1 cellular context compared by ENCODE assay signal in the genomic region with DNA sequence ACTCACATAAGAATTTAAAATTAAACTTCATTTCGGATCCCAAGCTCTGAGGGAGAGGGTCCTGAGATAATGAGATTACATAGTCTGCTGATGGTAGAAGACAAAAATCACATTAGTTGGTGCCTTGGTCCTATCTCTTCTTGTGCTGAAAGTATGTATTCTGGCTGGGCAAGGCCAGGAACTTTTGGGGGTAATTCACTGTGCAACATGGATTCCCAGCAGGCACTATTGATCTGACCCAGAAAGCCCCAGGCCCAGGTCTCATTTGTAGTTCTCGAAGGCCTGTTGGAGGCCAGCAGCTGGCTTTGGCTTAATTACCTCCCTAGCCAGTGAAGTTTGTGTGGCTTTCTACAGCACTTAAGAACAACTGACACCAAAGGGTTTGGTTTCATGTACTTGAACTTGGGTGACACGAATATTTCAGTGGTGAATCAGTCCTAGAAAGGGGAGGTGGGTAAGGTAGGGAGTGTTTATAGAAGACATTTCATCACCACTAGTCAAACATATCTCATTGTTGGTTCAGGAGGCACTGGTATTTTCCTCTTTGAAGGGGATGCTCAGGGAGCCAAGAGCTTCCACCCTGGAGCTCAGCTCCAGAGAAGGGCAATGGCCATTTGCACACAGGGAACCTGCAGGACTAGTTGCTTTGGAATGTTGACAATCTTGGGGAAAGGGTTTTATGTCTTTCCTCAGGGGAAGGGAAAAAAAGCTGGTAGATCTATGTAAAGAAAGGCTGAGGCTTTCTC.
A peak's percentile ranks its signal among the peaks of the same experiment; 100 is the strongest.
TF ChIP-seq lines count a peak whose summit lies in the region.

No MANE protein-coding gene starts in this region.

TF ChIP-seq in HepG2, 621 proteins besides CTCF, POLR2A, EP300 and RAD21 (continued from another document and continues in another):
- TF ChIP-seq, protein P1, sequence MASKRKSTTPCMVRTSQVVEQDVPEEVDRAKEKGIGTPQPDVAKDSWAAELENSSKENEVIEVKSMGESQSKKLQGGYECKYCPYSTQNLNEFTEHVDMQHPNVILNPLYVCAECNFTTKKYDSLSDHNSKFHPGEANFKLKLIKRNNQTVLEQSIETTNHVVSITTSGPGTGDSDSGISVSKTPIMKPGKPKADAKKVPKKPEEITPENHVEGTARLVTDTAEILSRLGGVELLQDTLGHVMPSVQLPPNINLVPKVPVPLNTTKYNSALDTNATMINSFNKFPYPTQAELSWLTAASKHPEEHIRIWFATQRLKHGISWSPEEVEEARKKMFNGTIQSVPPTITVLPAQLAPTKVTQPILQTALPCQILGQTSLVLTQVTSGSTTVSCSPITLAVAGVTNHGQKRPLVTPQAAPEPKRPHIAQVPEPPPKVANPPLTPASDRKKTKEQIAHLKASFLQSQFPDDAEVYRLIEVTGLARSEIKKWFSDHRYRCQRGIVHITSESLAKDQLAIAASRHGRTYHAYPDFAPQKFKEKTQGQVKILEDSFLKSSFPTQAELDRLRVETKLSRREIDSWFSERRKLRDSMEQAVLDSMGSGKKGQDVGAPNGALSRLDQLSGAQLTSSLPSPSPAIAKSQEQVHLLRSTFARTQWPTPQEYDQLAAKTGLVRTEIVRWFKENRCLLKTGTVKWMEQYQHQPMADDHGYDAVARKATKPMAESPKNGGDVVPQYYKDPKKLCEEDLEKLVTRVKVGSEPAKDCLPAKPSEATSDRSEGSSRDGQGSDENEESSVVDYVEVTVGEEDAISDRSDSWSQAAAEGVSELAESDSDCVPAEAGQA (IDR thresholded peaks at IDR 0.05; ENCODE audit: low read depth) = no peak
- TF ChIP-seq, protein P1 (CRISPR knock-in tag; IDR thresholded peaks at IDR 0.05; ENCODE audit: borderline replicate concordance) = no peak
- TF ChIP-seq PCBP2 (optimal IDR thresholded peaks at IDR 0.05; ENCODE audit: low read depth, low read length, poor library complexity, severe bottlenecking) (no peak), TCF12 (IDR thresholded peaks at IDR 0.05) (no peak), TCF12 (CRISPR knock-in tag; IDR thresholded peaks at IDR 0.05) (no peak; the same call in 1 of the 2 replicates), EED (CRISPR knock-in tag; IDR thresholded peaks at IDR 0.05) (no peak), ZNF768 (CRISPR knock-in tag; IDR thresholded peaks at IDR 0.05) (no peak), NFE2L2 (IDR thresholded peaks at IDR 0.05; ENCODE audit: low read length) (no peak), JUNB (CRISPR knock-in tag; IDR thresholded peaks at IDR 0.05; ENCODE audit: borderline replicate concordance) (peak; percentile 100), ZNF160 (CRISPR knock-in tag; IDR thresholded peaks at IDR 0.05) (no peak), RBM22 (optimal IDR thresholded peaks at IDR 0.05; ENCODE audit: low read length) (no peak), BHLHE40 (IDR thresholded peaks at IDR 0.05; ENCODE audit: low read length) (0 out of 2 replicates have a peak, but pooled peaks have one; percentile 35), ZIK1 (CRISPR knock-in tag; IDR thresholded peaks at IDR 0.05; ENCODE audit: borderline replicate concordance, low read depth) (no peak), ZNF230 (CRISPR knock-in tag; IDR thresholded peaks at IDR 0.05) (no peak), YEATS4 (CRISPR knock-in tag; IDR thresholded peaks at IDR 0.05; ENCODE audit: borderline replicate concordance) (no peak), MYC (CRISPR knock-in tag; IDR thresholded peaks at IDR 0.05; ENCODE audit: borderline replicate concordance) (no peak), NFATC3 (CRISPR knock-in tag; IDR thresholded peaks at IDR 0.05) (no peak), ZNF263 (CRISPR knock-in tag; IDR thresholded peaks at IDR 0.05) (no peak), ZNF331 (CRISPR knock-in tag; IDR thresholded peaks at IDR 0.05) (peak; percentile 92), CBX5 (CRISPR knock-in tag; IDR thresholded peaks at IDR 0.05; ENCODE audit: borderline replicate concordance) (peak; percentile 90), AHR (CRISPR knock-in tag; IDR thresholded peaks at IDR 0.05) (no peak), POLR2AphosphoS5 (IDR thresholded peaks at IDR 0.05; ENCODE audit: low read depth, low read length) (no peak), JUN (CRISPR knock-in tag; IDR thresholded peaks at IDR 0.05) (peak; percentile 98), MTF1 (CRISPR knock-in tag; IDR thresholded peaks at IDR 0.05) (no peak), ZNF550 (CRISPR knock-in tag; IDR thresholded peaks at IDR 0.05; ENCODE audit: borderline replicate concordance) (no peak; the same call in 1 of the 2 replicates), ZNF382 (CRISPR knock-in tag; IDR thresholded peaks at IDR 0.05; ENCODE audit: borderline replicate concordance) (no peak)
- TF ChIP-seq, protein P2, sequence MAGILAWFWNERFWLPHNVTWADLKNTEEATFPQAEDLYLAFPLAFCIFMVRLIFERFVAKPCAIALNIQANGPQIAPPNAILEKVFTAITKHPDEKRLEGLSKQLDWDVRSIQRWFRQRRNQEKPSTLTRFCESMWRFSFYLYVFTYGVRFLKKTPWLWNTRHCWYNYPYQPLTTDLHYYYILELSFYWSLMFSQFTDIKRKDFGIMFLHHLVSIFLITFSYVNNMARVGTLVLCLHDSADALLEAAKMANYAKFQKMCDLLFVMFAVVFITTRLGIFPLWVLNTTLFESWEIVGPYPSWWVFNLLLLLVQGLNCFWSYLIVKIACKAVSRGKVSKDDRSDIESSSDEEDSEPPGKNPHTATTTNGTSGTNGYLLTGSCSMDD (CRISPR knock-in tag; IDR thresholded peaks at IDR 0.05) = no peak
- TF ChIP-seq, protein P3, sequence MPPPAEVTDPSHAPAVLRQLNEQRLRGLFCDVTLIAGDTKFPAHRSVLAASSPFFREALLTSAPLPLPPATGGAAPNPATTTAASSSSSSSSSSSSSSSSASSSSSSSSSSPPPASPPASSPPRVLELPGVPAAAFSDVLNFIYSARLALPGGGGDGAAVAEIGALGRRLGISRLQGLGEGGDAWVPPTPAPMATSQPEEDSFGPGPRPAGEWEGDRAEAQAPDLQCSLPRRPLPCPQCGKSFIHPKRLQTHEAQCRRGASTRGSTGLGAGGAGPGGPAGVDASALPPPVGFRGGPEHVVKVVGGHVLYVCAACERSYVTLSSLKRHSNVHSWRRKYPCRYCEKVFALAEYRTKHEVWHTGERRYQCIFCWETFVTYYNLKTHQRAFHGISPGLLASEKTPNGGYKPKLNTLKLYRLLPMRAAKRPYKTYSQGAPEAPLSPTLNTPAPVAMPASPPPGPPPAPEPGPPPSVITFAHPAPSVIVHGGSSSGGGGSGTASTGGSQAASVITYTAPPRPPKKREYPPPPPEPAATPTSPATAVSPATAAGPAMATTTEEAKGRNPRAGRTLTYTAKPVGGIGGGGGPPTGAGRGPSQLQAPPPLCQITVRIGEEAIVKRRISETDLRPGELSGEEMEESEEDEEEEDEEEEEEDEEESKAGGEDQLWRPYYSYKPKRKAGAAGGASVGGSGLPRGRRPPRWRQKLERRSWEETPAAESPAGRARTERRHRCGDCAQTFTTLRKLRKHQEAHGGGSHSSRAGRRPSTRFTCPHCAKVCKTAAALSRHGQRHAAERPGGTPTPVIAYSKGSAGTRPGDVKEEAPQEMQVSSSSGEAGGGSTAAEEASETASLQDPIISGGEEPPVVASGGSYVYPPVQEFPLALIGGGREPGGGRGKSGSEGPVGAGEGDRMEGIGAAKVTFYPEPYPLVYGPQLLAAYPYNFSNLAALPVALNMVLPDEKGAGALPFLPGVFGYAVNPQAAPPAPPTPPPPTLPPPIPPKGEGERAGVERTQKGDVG (CRISPR knock-in tag; IDR thresholded peaks at IDR 0.05; ENCODE audit: borderline replicate concordance) = no peak
- TF ChIP-seq, protein P4, sequence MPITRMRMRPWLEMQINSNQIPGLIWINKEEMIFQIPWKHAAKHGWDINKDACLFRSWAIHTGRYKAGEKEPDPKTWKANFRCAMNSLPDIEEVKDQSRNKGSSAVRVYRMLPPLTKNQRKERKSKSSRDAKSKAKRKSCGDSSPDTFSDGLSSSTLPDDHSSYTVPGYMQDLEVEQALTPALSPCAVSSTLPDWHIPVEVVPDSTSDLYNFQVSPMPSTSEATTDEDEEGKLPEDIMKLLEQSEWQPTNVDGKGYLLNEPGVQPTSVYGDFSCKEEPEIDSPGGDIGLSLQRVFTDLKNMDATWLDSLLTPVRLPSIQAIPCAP (CRISPR knock-in tag; IDR thresholded peaks at IDR 0.05; ENCODE audit: low read depth) = no peak
- TF ChIP-seq, protein P5, sequence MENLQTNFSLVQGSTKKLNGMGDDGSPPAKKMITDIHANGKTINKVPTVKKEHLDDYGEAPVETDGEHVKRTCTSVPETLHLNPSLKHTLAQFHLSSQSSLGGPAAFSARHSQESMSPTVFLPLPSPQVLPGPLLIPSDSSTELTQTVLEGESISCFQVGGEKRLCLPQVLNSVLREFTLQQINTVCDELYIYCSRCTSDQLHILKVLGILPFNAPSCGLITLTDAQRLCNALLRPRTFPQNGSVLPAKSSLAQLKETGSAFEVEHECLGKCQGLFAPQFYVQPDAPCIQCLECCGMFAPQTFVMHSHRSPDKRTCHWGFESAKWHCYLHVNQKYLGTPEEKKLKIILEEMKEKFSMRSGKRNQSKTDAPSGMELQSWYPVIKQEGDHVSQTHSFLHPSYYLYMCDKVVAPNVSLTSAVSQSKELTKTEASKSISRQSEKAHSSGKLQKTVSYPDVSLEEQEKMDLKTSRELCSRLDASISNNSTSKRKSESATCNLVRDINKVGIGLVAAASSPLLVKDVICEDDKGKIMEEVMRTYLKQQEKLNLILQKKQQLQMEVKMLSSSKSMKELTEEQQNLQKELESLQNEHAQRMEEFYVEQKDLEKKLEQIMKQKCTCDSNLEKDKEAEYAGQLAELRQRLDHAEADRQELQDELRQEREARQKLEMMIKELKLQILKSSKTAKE (CRISPR knock-in tag; IDR thresholded peaks at IDR 0.05; ENCODE audit: borderline replicate concordance) = peak; percentile 54; the same call in 1 of the 2 replicates
- TF ChIP-seq, protein P6, sequence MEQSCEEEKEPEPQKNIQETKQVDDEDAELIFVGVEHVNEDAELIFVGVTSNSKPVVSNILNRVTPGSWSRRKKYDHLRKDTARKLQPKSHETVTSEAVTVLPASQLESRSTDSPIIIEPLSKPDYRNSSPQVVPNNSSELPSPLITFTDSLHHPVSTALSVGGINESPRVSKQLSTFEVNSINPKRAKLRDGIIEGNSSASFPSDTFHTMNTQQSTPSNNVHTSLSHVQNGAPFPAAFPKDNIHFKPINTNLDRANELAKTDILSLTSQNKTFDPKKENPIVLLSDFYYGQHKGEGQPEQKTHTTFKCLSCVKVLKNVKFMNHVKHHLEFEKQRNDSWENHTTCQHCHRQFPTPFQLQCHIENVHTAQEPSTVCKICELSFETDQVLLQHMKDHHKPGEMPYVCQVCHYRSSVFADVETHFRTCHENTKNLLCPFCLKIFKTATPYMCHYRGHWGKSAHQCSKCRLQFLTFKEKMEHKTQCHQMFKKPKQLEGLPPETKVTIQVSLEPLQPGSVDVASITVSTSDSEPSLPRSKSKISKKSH (CRISPR knock-in tag; IDR thresholded peaks at IDR 0.05; ENCODE audit: borderline replicate concordance) = no peak
- TF ChIP-seq, protein P7, sequence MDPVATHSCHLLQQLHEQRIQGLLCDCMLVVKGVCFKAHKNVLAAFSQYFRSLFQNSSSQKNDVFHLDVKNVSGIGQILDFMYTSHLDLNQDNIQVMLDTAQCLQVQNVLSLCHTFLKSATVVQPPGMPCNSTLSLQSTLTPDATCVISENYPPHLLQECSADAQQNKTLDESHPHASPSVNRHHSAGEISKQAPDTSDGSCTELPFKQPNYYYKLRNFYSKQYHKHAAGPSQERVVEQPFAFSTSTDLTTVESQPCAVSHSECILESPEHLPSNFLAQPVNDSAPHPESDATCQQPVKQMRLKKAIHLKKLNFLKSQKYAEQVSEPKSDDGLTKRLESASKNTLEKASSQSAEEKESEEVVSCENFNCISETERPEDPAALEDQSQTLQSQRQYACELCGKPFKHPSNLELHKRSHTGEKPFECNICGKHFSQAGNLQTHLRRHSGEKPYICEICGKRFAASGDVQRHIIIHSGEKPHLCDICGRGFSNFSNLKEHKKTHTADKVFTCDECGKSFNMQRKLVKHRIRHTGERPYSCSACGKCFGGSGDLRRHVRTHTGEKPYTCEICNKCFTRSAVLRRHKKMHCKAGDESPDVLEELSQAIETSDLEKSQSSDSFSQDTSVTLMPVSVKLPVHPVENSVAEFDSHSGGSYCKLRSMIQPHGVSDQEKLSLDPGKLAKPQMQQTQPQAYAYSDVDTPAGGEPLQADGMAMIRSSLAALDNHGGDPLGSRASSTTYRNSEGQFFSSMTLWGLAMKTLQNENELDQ (CRISPR knock-in tag; IDR thresholded peaks at IDR 0.05; ENCODE audit: borderline replicate concordance) = no peak
- TF ChIP-seq, protein P8, sequence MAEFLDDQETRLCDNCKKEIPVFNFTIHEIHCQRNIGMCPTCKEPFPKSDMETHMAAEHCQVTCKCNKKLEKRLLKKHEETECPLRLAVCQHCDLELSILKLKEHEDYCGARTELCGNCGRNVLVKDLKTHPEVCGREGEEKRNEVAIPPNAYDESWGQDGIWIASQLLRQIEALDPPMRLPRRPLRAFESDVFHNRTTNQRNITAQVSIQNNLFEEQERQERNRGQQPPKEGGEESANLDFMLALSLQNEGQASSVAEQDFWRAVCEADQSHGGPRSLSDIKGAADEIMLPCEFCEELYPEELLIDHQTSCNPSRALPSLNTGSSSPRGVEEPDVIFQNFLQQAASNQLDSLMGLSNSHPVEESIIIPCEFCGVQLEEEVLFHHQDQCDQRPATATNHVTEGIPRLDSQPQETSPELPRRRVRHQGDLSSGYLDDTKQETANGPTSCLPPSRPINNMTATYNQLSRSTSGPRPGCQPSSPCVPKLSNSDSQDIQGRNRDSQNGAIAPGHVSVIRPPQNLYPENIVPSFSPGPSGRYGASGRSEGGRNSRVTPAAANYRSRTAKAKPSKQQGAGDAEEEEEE (CRISPR knock-in tag; IDR thresholded peaks at IDR 0.05; ENCODE audit: borderline replicate concordance) = no peak
- TF ChIP-seq, protein P9, sequence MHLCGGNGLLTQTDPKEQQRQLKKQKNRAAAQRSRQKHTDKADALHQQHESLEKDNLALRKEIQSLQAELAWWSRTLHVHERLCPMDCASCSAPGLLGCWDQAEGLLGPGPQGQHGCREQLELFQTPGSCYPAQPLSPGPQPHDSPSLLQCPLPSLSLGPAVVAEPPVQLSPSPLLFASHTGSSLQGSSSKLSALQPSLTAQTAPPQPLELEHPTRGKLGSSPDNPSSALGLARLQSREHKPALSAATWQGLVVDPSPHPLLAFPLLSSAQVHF (CRISPR knock-in tag; IDR thresholded peaks at IDR 0.05) = no peak
